ENCODE assay signal across 31 cellular contexts in the genomic region with DNA sequence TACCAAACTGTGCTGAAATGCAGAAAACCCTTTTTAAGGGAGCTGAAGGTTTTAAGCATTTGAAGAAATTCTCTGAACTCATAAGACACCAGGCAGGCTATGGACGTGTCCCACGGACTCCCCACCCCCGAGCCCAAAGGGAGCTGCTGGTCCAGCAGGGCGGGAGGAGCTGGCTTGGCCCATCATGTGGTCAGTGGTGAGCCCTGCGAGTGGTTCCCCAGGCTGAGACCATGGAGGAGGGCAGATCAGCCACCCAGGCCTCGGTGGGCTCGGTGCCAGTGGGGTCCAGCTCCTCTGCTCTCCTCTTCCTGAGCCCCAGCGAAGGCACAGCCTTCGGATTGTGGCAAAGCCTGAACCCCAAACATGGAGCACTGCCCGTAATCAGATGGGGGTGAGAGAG. TPM values are rescaled to one million over a fixed set of nuclear protein-coding genes. Genes with fewer than 3 reads are reported as not detected.
A peak's percentile ranks its signal among the peaks of the same experiment; 100 is the strongest.
DNase-seq lines count a peak whose midpoint lies in the region; ATAC-seq and TF ChIP-seq lines count a peak whose summit lies in the region.
"Had no signal": no experiment of that assay in that cellular context is flagged by ENCODE, and none has a peak within 500 bp of the region (broad histone marks: within the 10 kb centered on the region; RNA-seq: fewer than 3 reads in every experiment).

No MANE protein-coding gene starts in this region.

- DNase-seq in H7 (peak; percentile 35), esophagus squamous epithelium (lab: John Stamatoyannopoulos, UW) (no peak), stomach (no peak)
- no peak for DNase-seq in CD8-positive, alpha-beta memory T cell
- DNase-seq in activated naive CD8-positive, alpha-beta T cell treated with anti-CD3 and anti-CD28 coated beads, Interleukin-2, amount 50 U/mL, for 24 hours, result no peak
- DNase-seq: activated CD4-positive, alpha-beta T cell treated with anti-CD3 and anti-CD28 coated beads, Interleukin-2, amount 50 U/mL, for 4 hours; activated CD8-positive, alpha-beta memory T cell treated with anti-CD3 and anti-CD28 coated beads, Interleukin-2, amount 50 U/mL, for 4 hours; activated naive CD4-positive, alpha-beta T cell treated with anti-CD3 and anti-CD28 coated beads, Interleukin-2, amount 50 U/mL, for 16 hours; amygdala; DMS53; effector memory CD4-positive, alpha-beta T cell; foreskin keratinocyte; H9; heart right ventricle; left cardiac atrium; MG63; naive thymus-derived CD8-positive, alpha-beta T cell; NCI-H1417 treated with DMSO at 0.1 percent for 48 hours; NCI-H2081 treated with DMSO at 0.1 percent for 48 hours; NCI-H345; stimulated activated CD4-positive, alpha-beta T cell treated with anti-CD3 and anti-CD28 coated beads, Interleukin-4, amount 100 ng/mL, for 24 hours had no signal

- no peaks in the 10 kb centered on the region for H3K36me3 Mint-ChIP-seq in nephron (ENCODE audit: low read depth)
- H3K36me3 Mint-ChIP-seq in CD8-positive, alpha-beta memory T cell, result peaks cover 0 to 7% (median 0%) of the 10 kb centered on the region in 3 donors
- H3K36me3 Mint-ChIP-seq in activated naive CD8-positive, alpha-beta T cell treated with anti-CD3 and anti-CD28 coated beads, Interleukin-2, amount 50 U/mL, for 24 hours (ENCODE audit: low read depth), result peaks cover 4% of the 10 kb centered on the region
- H3K36me3 Mint-ChIP-seq: stimulated activated effector memory CD8-positive, alpha-beta T cell treated with anti-CD3 and anti-CD28 coated beads, Interleukin-12 subunit alpha, Interleukin-12 subunit beta, amount 100 ng/mL, for 72 hours had no signal

- H3K4me1 Mint-ChIP-seq in nephron, result peaks cover 35% of the 10 kb centered on the region
- H3K4me1 Mint-ChIP-seq in CD8-positive, alpha-beta memory T cell, result no peaks in the 10 kb centered on the region
- H3K4me1 Mint-ChIP-seq in activated naive CD8-positive, alpha-beta T cell treated with anti-CD3 and anti-CD28 coated beads, Interleukin-2, amount 50 U/mL, for 24 hours, result peaks cover 14% of the 10 kb centered on the region
- H3K4me1 Mint-ChIP-seq: activated T-helper 17 cell treated with anti-CD3 and anti-CD28 coated beads, Interleukin-2, amount 50 U/mL, for 72 hours; B cell; naive thymus-derived CD8-positive, alpha-beta T cell had no signal

- H3K4me1 ChIP-seq in esophagus squamous epithelium (peaks cover 6 to 21% (median 10%) of the 10 kb centered on the region in 3 donors), stomach (peaks cover 6 to 22% (median 17%) of the 10 kb centered on the region in 4 donors)
- H3K4me1 ChIP-seq in CD8-positive, alpha-beta memory T cell (ENCODE audit: insufficient read depth, low read length), result no peaks in the 10 kb centered on the region
- H3K4me1 ChIP-seq: right lobe of liver had no signal

- POLR2A ChIA-PET in CD8-positive, alpha-beta memory T cell (lab: Charles Lee), result no interaction called here

- peak overlapping the region in 2 of 3 experiments; percentile 19 to 25 for H3K4me3 Mint-ChIP-seq in nephron
- H3K4me3 Mint-ChIP-seq in CD8-positive, alpha-beta memory T cell, result no peak overlapping the region
- no peak overlapping the region for H3K4me3 Mint-ChIP-seq in activated naive CD8-positive, alpha-beta T cell treated with anti-CD3 and anti-CD28 coated beads, Interleukin-2, amount 50 U/mL, for 24 hours
- H3K4me3 Mint-ChIP-seq: activated T-helper 17 cell treated with anti-CD3 and anti-CD28 coated beads, Interleukin-2, amount 50 U/mL, for 72 hours; B cell; H9; naive thymus-derived CD8-positive, alpha-beta T cell; stimulated activated effector memory CD8-positive, alpha-beta T cell treated with anti-CD3 and anti-CD28 coated beads, Interleukin-12 subunit alpha, Interleukin-12 subunit beta, amount 100 ng/mL, for 72 hours had no signal

- peaks cover 16% of the 10 kb centered on the region for H3K9me3 Mint-ChIP-seq in nephron
- peaks cover 4 to 19% (median 9%) of the 10 kb centered on the region in 5 donors for H3K9me3 Mint-ChIP-seq in CD8-positive, alpha-beta memory T cell
- H3K9me3 Mint-ChIP-seq in activated naive CD8-positive, alpha-beta T cell treated with anti-CD3 and anti-CD28 coated beads, Interleukin-2, amount 50 U/mL, for 24 hours, result peaks cover 10% of the 10 kb centered on the region

- no peaks in the 10 kb centered on the region for H3K27me3 ChIP-seq in H7 (ENCODE audit: control insufficient read depth, insufficient read depth, low read length)
- H3K27me3 ChIP-seq in esophagus squamous epithelium, result peaks cover 0 to 3% (median 0%) of the 10 kb centered on the region in 4 donors
- H3K27me3 ChIP-seq in stomach, result no peaks in the 10 kb centered on the region
- no peaks in the 10 kb centered on the region for H3K27me3 ChIP-seq in CD8-positive, alpha-beta memory T cell (ENCODE audit: insufficient read depth, low read length, poor library complexity, severe bottlenecking)
- H3K27me3 ChIP-seq: heart right ventricle, MG63, right lobe of liver, suprapubic skin had no signal

- H3K27ac Mint-ChIP-seq in nephron, result peak overlapping the region; percentile 93 to 98 (median 98)
- H3K27ac Mint-ChIP-seq in CD8-positive, alpha-beta memory T cell, result no peak overlapping the region
- no peak overlapping the region for H3K27ac Mint-ChIP-seq in activated naive CD8-positive, alpha-beta T cell treated with anti-CD3 and anti-CD28 coated beads, Interleukin-2, amount 50 U/mL, for 24 hours
- H3K27ac Mint-ChIP-seq: B cell; H9; naive thymus-derived CD8-positive, alpha-beta T cell; stimulated activated effector memory CD8-positive, alpha-beta T cell treated with anti-CD3 and anti-CD28 coated beads, Interleukin-12 subunit alpha, Interleukin-12 subunit beta, amount 100 ng/mL, for 72 hours had no signal

- H3K27me3 Mint-ChIP-seq in nephron (ENCODE audit: low read depth), result peaks cover 7% of the 10 kb centered on the region
- H3K27me3 Mint-ChIP-seq in CD8-positive, alpha-beta memory T cell, result peaks cover 11 to 15% of the 10 kb centered on the region in 2 donors
- no peaks in the 10 kb centered on the region for H3K27me3 Mint-ChIP-seq in activated naive CD8-positive, alpha-beta T cell treated with anti-CD3 and anti-CD28 coated beads, Interleukin-2, amount 50 U/mL, for 24 hours
- H3K27me3 Mint-ChIP-seq: activated T-helper 17 cell treated with anti-CD3 and anti-CD28 coated beads, Interleukin-2, amount 50 U/mL, for 72 hours; naive thymus-derived CD8-positive, alpha-beta T cell had no signal

- H3K9me3 ChIP-seq in esophagus squamous epithelium (peaks cover 0 to 21% (median 13%) of the 10 kb centered on the region in 3 donors), stomach (peaks cover 0 to 21% (median 14%) of the 10 kb centered on the region in 4 donors)
- H3K9me3 ChIP-seq in CD8-positive, alpha-beta memory T cell (ENCODE audit: low read length), result no peaks in the 10 kb centered on the region
- H3K9me3 ChIP-seq: right lobe of liver had no signal

- intact Hi-C loops in esophagus squamous epithelium (cut with DNase I) (no loop called here), stomach (cut with DNase I; ENCODE audit: low total_unique reads) (no loop called here)

- TF ChIP-seq POLR2A in esophagus squamous epithelium (IDR thresholded peaks at IDR 0.05) (no peak), stomach (IDR thresholded peaks at IDR 0.05) (no peak)

- H3K27ac ChIP-seq in esophagus squamous epithelium (peak overlapping the region in 3 of 4 donors; percentile 48 to 53 (median 49)), stomach (peak overlapping the region in 3 of 5 donors; percentile 36 to 68 (median 60))
- H3K27ac ChIP-seq in CD8-positive, alpha-beta memory T cell (ENCODE audit: low read depth, low read length), result no peak overlapping the region
- H3K27ac ChIP-seq: coronary artery, foreskin keratinocyte, right lobe of liver, SK-N-MC had no signal

- TF ChIP-seq CTCF in esophagus squamous epithelium (IDR thresholded peaks at IDR 0.05), result no peak
- TF ChIP-seq CTCF in nephron (IDR thresholded peaks at IDR 0.05; ENCODE audit: unreplicated experiment in 3 of 3), result no peak
- TF ChIP-seq CTCF in stomach (IDR thresholded peaks at IDR 0.05), result no peak

- ATAC-seq in activated naive CD8-positive, alpha-beta T cell treated with anti-CD3 and anti-CD28 coated beads, Interleukin-2, amount 50 U/mL, for 24 hours, result no peak
- ATAC-seq in HG02642 (IDR thresholded peaks at IDR 0.05; ENCODE audit: poor library complexity, unreplicated experiment), result no peak
- ATAC-seq: activated T-helper 17 cell treated with anti-CD3 and anti-CD28 coated beads, Interleukin-2, amount 50 U/mL, for 72 hours; foreskin keratinocyte; K562; naive thymus-derived CD8-positive, alpha-beta T cell; stimulated activated effector memory CD8-positive, alpha-beta T cell treated with anti-CD3 and anti-CD28 coated beads, Interleukin-12 subunit alpha, Interleukin-12 subunit beta, amount 100 ng/mL, for 72 hours had no signal

- CTCF ChIA-PET in CD8-positive, alpha-beta memory T cell (lab: Charles Lee), result interaction anchor here (1.1 kb wide), 1 partner anchor 19 kb away, joined by 3 read pairs; no protein-coding TSS in a partner anchor

- no peak overlapping the region for H3K4me3 ChIP-seq in H7 (ENCODE audit: insufficient read depth, low read depth, low read length)
- no peak overlapping the region for H3K4me3 ChIP-seq in esophagus squamous epithelium
- no peak overlapping the region for H3K4me3 ChIP-seq in stomach
- no peak overlapping the region for H3K4me3 ChIP-seq in CD8-positive, alpha-beta memory T cell (ENCODE audit: low read length)
- H3K4me3 ChIP-seq: coronary artery, K562, MG63, right lobe of liver, SK-N-MC, suprapubic skin had no signal

- H3K36me3 ChIP-seq in H7 (replicated peaks; ENCODE audit: control insufficient read depth, insufficient read depth, low read length) (no peaks in the 10 kb centered on the region), esophagus squamous epithelium (no peaks in the 10 kb centered on the region), stomach (no peaks in the 10 kb centered on the region)
- H3K36me3 ChIP-seq in CD8-positive, alpha-beta memory T cell (ENCODE audit: insufficient read depth, low read length), result no peaks in the 10 kb centered on the region
- H3K36me3 ChIP-seq: heart right ventricle, MG63, right lobe of liver, suprapubic skin had no signal

- 80% methylated on average over 1 to 2 of the region's 10 CpGs for whole genome bisulfite sequencing in esophagus squamous epithelium, 2 donors
- WGBS in stomach, 5 donors, result 77 to 90% (median 82%) methylated on average over 7 to 10 of the region's 10 CpGs

- no peak for TF ChIP-seq EP300 in stomach (IDR thresholded peaks at IDR 0.05)

RNA-seq across cellular contexts. Expression of a gene that starts 27.0 kb away (rescaled TPM):
- 116 and 129 TPM in 2 replicates for total RNA-seq in H7 (2014; rRNA removed; shearing (Covaris generic))
- total RNA-seq in esophagus squamous epithelium (100 to 1,000 TPM; 172 to 414 (median 262) TPM), stomach (100 to 1,000 TPM in 4 of 5 donors, 10 to 100 TPM in 1; 94.5 to 625 (median 434) TPM)
- 100 to 1,000 TPM in 2 of 3 donors, 10 to 100 TPM in 1; 63.4 to 212 (median 172) TPM for polyA plus RNA-seq in stomach
- 1 to 10 TPM; 8.6 to 9.1 TPM for total RNA-seq in CD8-positive, alpha-beta memory T cell
- 23.1 TPM for polyA plus RNA-seq in CD8-positive, alpha-beta memory T cell

RNA-seq across cellular contexts. Expression of a gene that starts 27.5 kb away (rescaled TPM):
- 12.3 and 13.9 TPM in 2 replicates for total RNA-seq in H7 (2014; rRNA removed; shearing (Covaris generic))
- total RNA-seq in esophagus squamous epithelium (100 to 1,000 TPM in 1 of 4 donors, 10 to 100 TPM in 2, 1 to 10 TPM in 1; 6.1 to 154 (median 28.2) TPM), stomach (10 to 100 TPM; 37.4 to 100.0 (median 66.1) TPM)
- 10 to 100 TPM; 20.9 to 34.4 (median 29.4) TPM for polyA plus RNA-seq in stomach
- 1 to 10 TPM; 1.3 to 1.6 TPM for total RNA-seq in CD8-positive, alpha-beta memory T cell
- 0.08 TPM for polyA plus RNA-seq in CD8-positive, alpha-beta memory T cell
- polyA plus RNA-seq: K562 had no signal

RNA-seq across cellular contexts. Expression of a gene that starts 49.7 kb away (rescaled TPM):
- total RNA-seq in H7 (2014; rRNA removed; shearing (Covaris generic)), result 0.07 TPM in 1 of 2 replicates, not detected in the other
- total RNA-seq in esophagus squamous epithelium, result 1 to 10 TPM in 2 of 4 donors, under 1 TPM in 2; 0.42 to 6.9 (median 1.1) TPM
- 10 to 100 TPM in 2 of 5 donors, 1 to 10 TPM in 3; 4.2 to 23.9 (median 7.1) TPM for total RNA-seq in stomach
- under 1 TPM in 2 of 3 donors, not detected in 1; 0.31 to 0.40 TPM for polyA plus RNA-seq in stomach
- not detected for total RNA-seq in CD8-positive, alpha-beta memory T cell
- not detected for polyA plus RNA-seq in CD8-positive, alpha-beta memory T cell
- total RNA-seq: activated T-helper 17 cell treated with anti-CD3 and anti-CD28 coated beads, Interleukin-2, amount 50 U/mL, for 72 hours; K562 had no signal
- polyA plus RNA-seq: foreskin keratinocyte; K562; naive thymus-derived CD8-positive, alpha-beta T cell had no signal

RNA-seq across cellular contexts. Expression of a gene that starts 56.9 kb away (rescaled TPM):
- 27.3 and 29.6 TPM in 2 replicates for total RNA-seq in H7 (2014; rRNA removed; shearing (Covaris generic))
- total RNA-seq in esophagus squamous epithelium (10 to 100 TPM; 36.2 to 58.8 (median 38.3) TPM), stomach (100 to 1,000 TPM in 1 of 5 donors, 10 to 100 TPM in 4; 31.2 to 151 (median 70.1) TPM)
- 10 to 100 TPM; 16.6 to 20.9 (median 18.1) TPM for polyA plus RNA-seq in stomach
- 10 to 100 TPM; 45.5 to 47.3 TPM for total RNA-seq in CD8-positive, alpha-beta memory T cell
- polyA plus RNA-seq in CD8-positive, alpha-beta memory T cell, result 13.4 TPM

Comparison
In these comparisons a context has a peak if more than half of its experiments do, and no peak if none do; other contexts are left out.
1. H3K27ac Mint-ChIP-seq: peak in nephron (3 of 3); none in CD8-positive, alpha-beta memory T cell (0 of 8) and activated naive CD8-positive, alpha-beta T cell treated with anti-CD3 and anti-CD28 coated beads, Interleukin-2, amount 50 U/mL, for 24 hours (single experiment).
2. H3K4me3 Mint-ChIP-seq: peak in nephron (2 of 3); none in CD8-positive, alpha-beta memory T cell (0 of 7) and activated naive CD8-positive, alpha-beta T cell treated with anti-CD3 and anti-CD28 coated beads, Interleukin-2, amount 50 U/mL, for 24 hours (single experiment).
3. RNA of a gene that starts 27.0 kb away (total RNA-seq): 94.5 to 625 TPM in stomach, 172 to 414 TPM in esophagus squamous epithelium and 116 to 129 TPM in H7; 8.6 to 9.1 TPM in CD8-positive, alpha-beta memory T cell; every median in the first group is over 4 times any median in the second.